ENCODE assay signal across 10 cellular contexts in the genomic region with DNA sequence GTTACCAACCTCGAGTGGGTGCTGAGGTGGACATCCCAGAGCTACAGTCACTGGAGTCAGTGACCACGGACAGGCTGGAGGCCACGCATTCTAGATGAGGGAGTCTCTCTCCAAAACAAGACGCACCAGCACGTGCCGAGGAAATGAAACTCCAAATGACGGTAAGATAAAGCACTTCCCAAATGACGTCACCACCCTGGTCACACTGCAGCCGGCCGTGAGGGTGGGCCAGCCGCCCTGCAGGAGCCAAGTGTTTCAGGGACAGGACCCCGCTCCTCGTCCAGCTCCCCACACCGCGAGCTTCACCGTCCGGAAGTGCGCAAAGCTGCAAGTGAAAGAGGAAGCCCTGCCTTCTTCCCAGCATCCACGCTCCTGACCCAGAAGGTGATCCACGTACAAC.
"Had no signal": no experiment of that assay in that cellular context is flagged by ENCODE, and none has a peak within 500 bp of the region (broad histone marks: within the 10 kb centered on the region; RNA-seq: fewer than 3 reads in every experiment).

No MANE protein-coding gene starts in this region.

- DNase-seq: activated CD4-positive, alpha-beta T cell treated with anti-CD3 and anti-CD28 coated beads for 48 hours; activated naive CD4-positive, alpha-beta T cell treated with anti-CD3 and anti-CD28 coated beads, Interleukin-2, amount 50 U/mL, for 16 hours; activated T-cell treated with anti-CD3 and anti-CD28 coated beads, Interleukin-2, amount 50 U/mL, for 1 hour; central memory CD4-positive, alpha-beta T cell; cortex of kidney; effector CD8-positive, alpha-beta T cell; left ventricle myocardium superior; retina; thyroid gland had no signal

- H3K4me3 ChIP-seq: adrenal gland, thyroid gland had no signal

- H3K27ac ChIP-seq: adrenal gland, thyroid gland had no signal

- H3K27me3 ChIP-seq: adrenal gland, thyroid gland had no signal

- H3K36me3 ChIP-seq: adrenal gland, thyroid gland had no signal

- H3K9me3 ChIP-seq: adrenal gland, thyroid gland had no signal

- ATAC-seq: left ventricle myocardium superior had no signal
